In genomic region chr1:27049607-27050006, GRCh38 we compare ENCODE assay signal across 20 cellular contexts. TPM values are rescaled to one million over a fixed set of nuclear protein-coding genes. Genes with fewer than 3 reads are reported as not detected.
A peak's percentile ranks its signal among the peaks of the same experiment; 100 is the strongest.
DNase-seq lines count a peak whose midpoint lies in the region; ATAC-seq lines count a peak whose summit lies in the region.
"Had no signal": no experiment of that assay in that cellular context is flagged by ENCODE, and none has a peak within 500 bp of the region (broad histone marks: within the 10 kb centered on the region; RNA-seq: fewer than 3 reads in every experiment).

No MANE protein-coding gene starts in this region.

- no peaks in the 10 kb centered on the region for H3K27me3 Mint-ChIP-seq in central memory CD8-positive, alpha-beta T cell
- peaks cover 0 to 8% (median 0%) of the 10 kb centered on the region in 3 donors for H3K27me3 Mint-ChIP-seq in immature natural killer cell (ENCODE audit: low read depth in 3 of 3)
- H3K27me3 Mint-ChIP-seq: activated naive CD8-positive, alpha-beta T cell treated with anti-CD3 and anti-CD28 coated beads for 36 hours; activated T-cell treated with anti-CD3 and anti-CD28 coated beads, Interleukin-2, amount 50 U/mL, for 24 hours had no signal

- no peaks in the 10 kb centered on the region for H3K9me3 ChIP-seq in HAP-1
- H3K9me3 ChIP-seq: gastrocnemius medialis, right lobe of liver, SK-N-SH had no signal

- H3K4me1 ChIP-seq in HAP-1 = peaks cover 17% of the 10 kb centered on the region

- H3K27ac Mint-ChIP-seq in central memory CD8-positive, alpha-beta T cell (ENCODE audit: low read depth) = peak overlapping the region; percentile 52
- no peak overlapping the region for H3K27ac Mint-ChIP-seq in immature natural killer cell
- H3K27ac Mint-ChIP-seq: activated naive CD8-positive, alpha-beta T cell treated with anti-CD3 and anti-CD28 coated beads for 36 hours; activated T-cell treated with anti-CD3 and anti-CD28 coated beads, Interleukin-2, amount 50 U/mL, for 24 hours had no signal

- no peak for ATAC-seq in central memory CD8-positive, alpha-beta T cell (replicated peaks; ENCODE audit: extremely low read depth, poor library complexity, severe bottlenecking)
- ATAC-seq in HG03280 (IDR thresholded peaks at IDR 0.05; ENCODE audit: unreplicated experiment) (no peak), HG02623 (IDR thresholded peaks at IDR 0.05; ENCODE audit: unreplicated experiment) (no peak)
- ATAC-seq: gastrocnemius medialis, right lobe of liver had no signal

- H3K4me1 Mint-ChIP-seq in central memory CD8-positive, alpha-beta T cell = peaks cover 18% of the 10 kb centered on the region
- peaks cover 13 to 14% of the 10 kb centered on the region in 2 donors for H3K4me1 Mint-ChIP-seq in immature natural killer cell

- H3K4me3 Mint-ChIP-seq in central memory CD8-positive, alpha-beta T cell = no peak overlapping the region
- H3K4me3 Mint-ChIP-seq in immature natural killer cell = no peak overlapping the region
- H3K4me3 Mint-ChIP-seq: activated naive CD8-positive, alpha-beta T cell treated with anti-CD3 and anti-CD28 coated beads for 36 hours; activated T-cell treated with anti-CD3 and anti-CD28 coated beads, Interleukin-2, amount 50 U/mL, for 24 hours had no signal

- no peaks in the 10 kb centered on the region for H3K36me3 Mint-ChIP-seq in central memory CD8-positive, alpha-beta T cell (ENCODE audit: insufficient read depth)
- H3K36me3 Mint-ChIP-seq in immature natural killer cell = no peaks in the 10 kb centered on the region
- H3K36me3 Mint-ChIP-seq: activated naive CD8-positive, alpha-beta T cell treated with anti-CD3 and anti-CD28 coated beads for 36 hours had no signal

- H3K4me3 ChIP-seq in HAP-1 = no peak overlapping the region
- H3K4me3 ChIP-seq: dorsolateral prefrontal cortex, gastrocnemius medialis, right lobe of liver had no signal

- no peaks in the 10 kb centered on the region for H3K27me3 ChIP-seq in HAP-1 (ENCODE audit: low read depth)
- H3K27me3 ChIP-seq: dorsolateral prefrontal cortex, gastrocnemius medialis, right lobe of liver had no signal

- in situ Hi-C loops in HAP-1 (cut with MboI; ENCODE audit: low sequenced_read_pairs) = loop anchor here (5.0 kb wide), 1 partner anchor 48 kb away; no protein-coding TSS in a partner anchor

- no peaks in the 10 kb centered on the region for H3K9me3 Mint-ChIP-seq in central memory CD8-positive, alpha-beta T cell
- H3K9me3 Mint-ChIP-seq in immature natural killer cell = no peaks in the 10 kb centered on the region
- H3K9me3 Mint-ChIP-seq: activated naive CD8-positive, alpha-beta T cell treated with anti-CD3 and anti-CD28 coated beads for 36 hours; activated T-cell treated with anti-CD3 and anti-CD28 coated beads, Interleukin-2, amount 50 U/mL, for 24 hours had no signal

- no peaks in the 10 kb centered on the region for H3K36me3 ChIP-seq in HAP-1 (replicated peaks)
- H3K36me3 ChIP-seq: gastrocnemius medialis, right lobe of liver had no signal

- peak; percentile 84 for DNase-seq in DMS 273 (lab: John Stamatoyannopoulos, UW; ENCODE audit: unreplicated experiment)
- peak; percentile 49 to 81 for DNase-seq in HAP-1 (ENCODE audit: low spot score in 2 of 2)
- peak; percentile 23 for DNase-seq in NCI-H69 (lab: John Stamatoyannopoulos, UW)
- DNase-seq in central memory CD8-positive, alpha-beta T cell (ENCODE audit: low spot score in 2 of 2) = no peak
- no peak for DNase-seq in activated effector memory CD4-positive, alpha-beta T cell treated with Interleukin-2 at 50 U/mL for 16 hours
- no peak for DNase-seq in immature natural killer cell
- DNase-seq: activated naive CD8-positive, alpha-beta T cell treated with anti-CD3 and anti-CD28 coated beads for 36 hours; activated T-cell treated with anti-CD3 and anti-CD28 coated beads, Interleukin-2, amount 50 U/mL, for 24 hours; dorsolateral prefrontal cortex; erythroblast; gastrocnemius medialis; KBM-7; NCI-H1417 treated with DMSO at 0.1 percent for 48 hours; NCI-H2227 treated with DMSO at 0.1 percent for 48 hours; right lobe of liver; SK-N-SH; stimulated activated CD4-positive, alpha-beta T cell treated with anti-CD3 and anti-CD28 coated beads, Interleukin-1b, Interleukin-23, amount 100 ng/mL, for 48 hours; substantia nigra had no signal

RNA-seq across cellular contexts. Expression of gene TENT5B, which starts 37.0 kb away (rescaled TPM):
- not detected for polyA plus RNA-seq in immature natural killer cell

RNA-seq across cellular contexts. Expression of gene TRNP1, which starts 56.1 kb away (rescaled TPM):
- polyA plus RNA-seq in immature natural killer cell = not detected

Comparison
In these comparisons a context has a peak if more than half of its experiments do, and no peak if none do; other contexts are left out.
1. DNase-seq: peak in DMS 273 (single experiment), HAP-1 (2 of 2) and NCI-H69 (single experiment); none in central memory CD8-positive, alpha-beta T cell (0 of 2), activated effector memory CD4-positive, alpha-beta T cell treated with Interleukin-2 at 50 U/mL for 16 hours (single experiment) and immature natural killer cell (0 of 3).